In genomic region chr4:140309124-140309870, GRCh38 we compare ENCODE assay signal across 8 cellular contexts.
DNase-seq lines count a peak whose midpoint lies in the region; ATAC-seq and TF ChIP-seq lines count a peak whose summit lies in the region.
"Had no signal": no experiment of that assay in that cellular context is flagged by ENCODE, and none has a peak within 500 bp of the region (broad histone marks: within the 10 kb centered on the region; RNA-seq: fewer than 3 reads in every experiment).

No MANE protein-coding gene starts in this region.

- no peak overlapping the region for H3K27ac Mint-ChIP-seq in GM23338
- H3K27ac Mint-ChIP-seq: naive B cell had no signal

- no peaks in the 10 kb centered on the region for H3K9me3 ChIP-seq in cardiac muscle cell (ENCODE audit: low read depth)

- H3K36me3 Mint-ChIP-seq in GM23338 (ENCODE audit: low read depth) = no peaks in the 10 kb centered on the region
- H3K36me3 Mint-ChIP-seq: naive B cell had no signal

- TF ChIP-seq CTCF in GM23338 (conservative IDR thresholded peaks at IDR 0.05; ENCODE audit: low read depth in 2 of 2) = peak; percentile 36 to 73
- no peak for TF ChIP-seq CTCF in WI38 (IDR thresholded peaks at IDR 0.05; ENCODE audit: low read depth, low read length)
- TF ChIP-seq CTCF in cardiac muscle cell (IDR thresholded peaks at IDR 0.05; ENCODE audit: low read depth, low read length) = no peak

- no peaks in the 10 kb centered on the region for H3K9me3 Mint-ChIP-seq in GM23338
- H3K9me3 Mint-ChIP-seq: naive B cell had no signal

- no peak overlapping the region for H3K27ac ChIP-seq in GM23338 (ENCODE audit: low read depth)
- H3K27ac ChIP-seq in cardiac muscle cell = peak overlapping the region; percentile 55

- peaks cover 6% of the 10 kb centered on the region for H3K27me3 Mint-ChIP-seq in GM23338 (ENCODE audit: insufficient read depth, low read depth, poor library complexity)

- H3K27me3 ChIP-seq in GM23338 (ENCODE audit: insufficient read depth) (peaks cover 16% of the 10 kb centered on the region), cardiac muscle cell (no peaks in the 10 kb centered on the region)

- no peak overlapping the region for H3K4me3 Mint-ChIP-seq in GM23338
- H3K4me3 Mint-ChIP-seq: naive B cell had no signal

- H3K36me3 ChIP-seq in GM23338 (ENCODE audit: insufficient read depth) (no peaks in the 10 kb centered on the region), cardiac muscle cell (no peaks in the 10 kb centered on the region)

- H3K79me2 ChIP-seq in GM23338 (replicated peaks; ENCODE audit: insufficient read depth) = no peaks in the 10 kb centered on the region

- H3K4me3 ChIP-seq in GM23338 = no peak overlapping the region
- peak overlapping the region; percentile 33; the same call in 1 of the 2 replicates for H3K4me3 ChIP-seq in WI38 (ENCODE audit: low read depth, low read length)
- H3K4me3 ChIP-seq in cardiac muscle cell = no peak overlapping the region

- peak; percentile 36 for DNase-seq in GM23338 (ENCODE audit: low spot score)
- DNase-seq in cardiac muscle cell (ENCODE audit: low read depth in 1 of 2, low spot score in 1 of 2) = no peak
- DNase-seq in superior temporal gyrus (ENCODE audit: extremely low spot score) = peak; percentile 13
- DNase-seq in UCSD-AML1 (lab: John Stamatoyannopoulos, UW; ENCODE audit: unreplicated experiment) = no peak
- no peak for DNase-seq in NCI-H510A (lab: John Stamatoyannopoulos, UW)
- DNase-seq: naive B cell had no signal

- peaks cover 4% of the 10 kb centered on the region; the same call in 1 of the 2 replicates for H3K4me1 ChIP-seq in GM23338 (ENCODE audit: insufficient read depth)
- H3K4me1 ChIP-seq in cardiac muscle cell (ENCODE audit: low read depth) = peaks cover 29% of the 10 kb centered on the region

- no peaks in the 10 kb centered on the region for H3K9me2 ChIP-seq in GM23338 (ENCODE audit: insufficient read depth)

- no peak overlapping the region for H2AFZ ChIP-seq in GM23338

- H4K20me1 ChIP-seq in GM23338 (replicated peaks; ENCODE audit: insufficient read depth) = no peaks in the 10 kb centered on the region

- H3K4me2 ChIP-seq in GM23338 = no peak overlapping the region

- peaks cover 3% of the 10 kb centered on the region for H3K4me1 Mint-ChIP-seq in GM23338

- peak; percentile 65 for ATAC-seq in GM23338
- ATAC-seq in GM21423 (IDR thresholded peaks at IDR 0.05; ENCODE audit: unreplicated experiment) = no peak

- no peaks in the 10 kb centered on the region for H3F3A ChIP-seq in GM23338 (replicated peaks; ENCODE audit: low read depth)

TF ChIP-seq in GM23338, 12 proteins besides CTCF, POLR2A, EP300 and RAD21:
- TF ChIP-seq CREB1 (CRISPR knock-in tag; IDR thresholded peaks at IDR 0.05; ENCODE audit: low read depth) (no peak), ZNF462 (CRISPR knock-in tag; IDR thresholded peaks at IDR 0.05) (0 out of 2 replicates have a peak, but pooled peaks have one; percentile 40)

Comparison
In these comparisons a context has a peak if more than half of its experiments do, and no peak if none do; other contexts are left out.
1. DNase-seq: peak in GM23338 (single experiment) and superior temporal gyrus (single experiment); none in cardiac muscle cell (0 of 2), UCSD-AML1 (single experiment) and NCI-H510A (single experiment).
2. CTCF ChIP-seq: peak in GM23338 (2 of 2); none in WI38 (single experiment) and cardiac muscle cell (single experiment).